Comparison of ENCODE assay signal across 22 cellular contexts in the genomic region with DNA sequence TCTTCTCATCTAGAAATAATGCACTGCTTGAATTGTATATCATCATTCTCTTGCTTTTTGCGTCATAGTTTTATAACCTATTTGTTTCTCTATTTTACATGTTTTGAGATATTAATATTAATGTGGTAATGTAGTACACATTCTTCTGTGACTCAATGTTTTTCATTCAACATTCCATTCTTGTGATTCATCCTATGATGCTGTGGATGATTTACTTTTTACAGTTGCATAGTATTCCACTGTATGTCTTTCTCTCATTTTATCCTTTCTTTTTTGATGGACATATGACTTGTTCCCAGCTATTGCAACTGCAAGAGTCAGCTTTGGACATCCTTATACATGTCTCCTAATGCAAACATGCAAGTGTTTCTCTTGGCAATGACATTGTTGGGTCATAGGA.
"Had no signal": no experiment of that assay in that cellular context is flagged by ENCODE, and none has a peak within 500 bp of the region (broad histone marks: within the 10 kb centered on the region; RNA-seq: fewer than 3 reads in every experiment).

No MANE protein-coding gene starts in this region.

- H3K4me3 ChIP-seq: gastroesophageal sphincter, heart left ventricle, hepatocyte, lung, pancreas, right lobe of liver, thoracic aorta, tibial nerve, upper lobe of left lung had no signal

- DNase-seq: cortex of kidney; effector memory CD8-positive, alpha-beta T cell; foreskin keratinocyte; heart left ventricle; left ventricle myocardium superior; natural killer cell; pancreas; right lobe of liver; small intestine; stimulated activated CD4-positive, alpha-beta T cell treated with anti-CD3 and anti-CD28 coated beads, Interleukin-15, amount 100 ng/mL, for 24 hours; stimulated activated CD4-positive, alpha-beta T cell treated with anti-CD3 and anti-CD28 coated beads, Interleukin-2, amount 100 ng/mL, for 48 hours; stimulated activated naive B cell treated with anti-CD40 and anti-IgM and Interleukin-4, amounts not matched to agents 10 μg/mL and 1 μg/mL and 100 μg/mL, for 72 hours; upper lobe of left lung had no signal

- H3K27ac ChIP-seq: epithelial cell of prostate, foreskin keratinocyte, gastroesophageal sphincter, heart left ventricle, hepatocyte, pancreas, right lobe of liver, thoracic aorta, tibial nerve, upper lobe of left lung had no signal

- FAIRE-seq: islet of Langerhans, urothelium cell line had no signal

- H3K27me3 ChIP-seq: foreskin keratinocyte, gastroesophageal sphincter, heart left ventricle, hepatocyte, pancreas, right lobe of liver, tibial nerve, upper lobe of left lung had no signal

- ATAC-seq: effector memory CD8-positive, alpha-beta T cell; esophagus mucosa; foreskin keratinocyte; gastroesophageal sphincter; heart left ventricle; left ventricle myocardium superior; natural killer cell; pancreas; right lobe of liver; stimulated activated naive B cell treated with anti-CD40 and anti-IgM and Interleukin-4, amounts not matched to agents 10 μg/mL and 1 μg/mL and 100 μg/mL, for 72 hours had no signal

- H3K36me3 ChIP-seq: gastroesophageal sphincter, heart left ventricle, pancreas, right lobe of liver, thoracic aorta, tibial nerve, upper lobe of left lung had no signal
